In genomic region chr22:27309713-27310112, GRCh38 we compare ENCODE assay signal across 23 cellular contexts.
"Had no signal": no experiment of that assay in that cellular context is flagged by ENCODE, and none has a peak within 500 bp of the region (broad histone marks: within the 10 kb centered on the region; RNA-seq: fewer than 3 reads in every experiment).

No MANE protein-coding gene starts in this region.

- DNase-seq: activated CD4-positive, alpha-beta memory T cell treated with anti-CD3 and anti-CD28 coated beads for 36 hours; activated CD4-positive, alpha-beta T cell treated with anti-CD3 and anti-CD28 coated beads, Interleukin-2, amount 10 ng/mL, durations not matched to agents 24 days and 14 days; activated CD4-positive, CD25-positive, alpha-beta regulatory T cell treated with anti-CD3 and anti-CD28 coated beads, Interleukin-2, amount 50 U/mL, for 72 hours; activated CD8-positive, alpha-beta memory T cell treated with anti-CD3 and anti-CD28 coated beads, Interleukin-2, amount 50 U/mL, for 48 hours; activated gamma-delta T cell treated with Interleukin-2 at 50 U/mL for 16 hours; activated naive CD8-positive, alpha-beta T cell treated with anti-CD3 and anti-CD28 coated beads, Interleukin-2, amount 50 U/mL, for 24 hours; activated T-cell treated with anti-CD3 and anti-CD28 coated beads, Interleukin-2, amount 50 U/mL, for 4 hours; central memory CD4-positive, alpha-beta T cell; endodermal cell; islet precursor cell; left ventricle myocardium inferior; ovary; psoas muscle; stimulated activated CD4-positive, alpha-beta T cell treated with anti-CD3 and anti-CD28 coated beads, Interleukin-15, amount 100 ng/mL, for 24 hours; stimulated activated CD4-positive, alpha-beta T cell treated with anti-CD3 and anti-CD28 coated beads, Interleukin-2, amount 100 ng/mL, for 24 hours; stimulated activated naive CD4-positive, alpha-beta T cell; T-helper 17 cell had no signal

- H3K27ac ChIP-seq: breast epithelium, gastroesophageal sphincter, hepatocyte, left ventricle myocardium inferior, neutrophil, ovary, psoas muscle, suprapubic skin, tibial nerve had no signal

- H3K4me3 ChIP-seq: breast epithelium, gastroesophageal sphincter, hepatocyte, left ventricle myocardium inferior, ovary, psoas muscle, suprapubic skin, tibial nerve had no signal

- H3K27me3 ChIP-seq: breast epithelium, gastroesophageal sphincter, ovary, tibial nerve had no signal

- H3K4me1 ChIP-seq: breast epithelium, psoas muscle, suprapubic skin had no signal

- H3K36me3 ChIP-seq: breast epithelium, gastroesophageal sphincter, left ventricle myocardium inferior, neutrophil, ovary, suprapubic skin, tibial nerve had no signal

- H3K9me3 ChIP-seq: breast epithelium, neutrophil, ovary, psoas muscle, suprapubic skin, tibial nerve had no signal
